ENCODE assay signal across 10 cellular contexts in the genomic region with DNA sequence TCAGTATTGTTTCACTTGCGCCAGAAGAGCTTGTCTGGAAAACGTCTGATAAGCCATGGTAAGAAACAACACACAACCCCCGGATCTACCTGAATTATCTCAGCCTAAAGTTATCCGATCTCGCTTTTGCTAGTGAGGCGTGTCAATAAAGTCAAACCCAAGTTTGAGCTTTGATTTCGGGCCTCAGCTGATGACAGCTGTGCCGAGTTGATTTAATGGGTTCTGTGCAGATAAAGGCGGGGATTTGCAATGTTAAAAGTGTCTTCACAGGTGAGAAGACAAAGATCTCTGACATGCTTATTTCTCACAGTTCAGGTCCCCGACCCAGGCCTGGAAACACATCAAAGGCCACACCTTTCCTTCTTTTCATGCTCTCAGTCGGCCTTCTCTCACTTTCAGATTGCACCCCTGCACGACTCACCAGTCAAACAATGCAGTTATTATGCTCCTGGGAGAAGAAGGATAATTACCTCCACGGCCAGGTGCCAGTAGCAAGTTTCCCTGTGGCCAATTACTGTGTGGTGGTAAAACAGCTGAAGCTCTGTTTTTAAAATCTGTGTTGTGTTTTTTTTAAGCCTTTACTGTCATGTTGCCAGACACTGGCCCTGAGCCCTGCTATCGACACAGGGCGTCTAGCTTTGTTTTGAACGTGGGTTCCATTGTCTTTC.
A peak's percentile ranks its signal among the peaks of the same experiment; 100 is the strongest.
DNase-seq lines count a peak whose midpoint lies in the region; ATAC-seq and TF ChIP-seq lines count a peak whose summit lies in the region.
"Had no signal": no experiment of that assay in that cellular context is flagged by ENCODE, and none has a peak within 500 bp of the region (broad histone marks: within the 10 kb centered on the region; RNA-seq: fewer than 3 reads in every experiment).

No MANE protein-coding gene starts in this region.

- ATAC-seq in activated CD8-positive, alpha-beta T cell treated with anti-CD3 and anti-CD28 coated beads for 36 hours: no peak
- no peak for ATAC-seq in activated CD8-positive, alpha-beta T cell treated with anti-CD3 and anti-CD28 coated beads, Interleukin-2, amount 10 ng/mL, durations not matched to agents 7 days and 5 days
- no peak for ATAC-seq in HG03025 (IDR thresholded peaks at IDR 0.05; ENCODE audit: low FRiP score, unreplicated experiment)
- no peak for ATAC-seq in natural killer cell
- no peak for ATAC-seq in HG03520 (IDR thresholded peaks at IDR 0.05; ENCODE audit: unreplicated experiment)

- H3K4me3 ChIP-seq in fibroblast of the aortic adventitia (ENCODE audit: low read depth, low read length): no peak overlapping the region
- H3K4me3 ChIP-seq: sigmoid colon had no signal

- TF ChIP-seq CTCF in activated CD8-positive, alpha-beta T cell treated with anti-CD3 and anti-CD28 coated beads for 36 hours (IDR thresholded peaks at IDR 0.05): no peak
- TF ChIP-seq CTCF in fibroblast of the aortic adventitia (IDR thresholded peaks at IDR 0.05; ENCODE audit: insufficient read depth, low read length) (no peak), type B pancreatic cell (conservative IDR thresholded peaks at IDR 0.05) (no peak), natural killer cell (IDR thresholded peaks at IDR 0.05) (no peak)

- CTCF ChIA-PET in activated CD8-positive, alpha-beta T cell treated with anti-CD3 and anti-CD28 coated beads for 36 hours (lab: Charles Lee): interaction anchor here (1.2 to 1.4 kb wide), 2 partner anchors 244 to 245 kb away, joined by 4 read pairs; no protein-coding TSS in a partner anchor
- CTCF ChIA-PET in activated CD8-positive, alpha-beta T cell treated with anti-CD3 and anti-CD28 coated beads, Interleukin-2, amount 10 ng/mL, durations not matched to agents 7 days and 5 days (lab: Charles Lee): no interaction called here

- no peaks in the 10 kb centered on the region for H3K36me3 Mint-ChIP-seq in activated CD8-positive, alpha-beta T cell treated with anti-CD3 and anti-CD28 coated beads for 36 hours (ENCODE audit: low read depth)
- no peaks in the 10 kb centered on the region for H3K36me3 Mint-ChIP-seq in activated CD8-positive, alpha-beta T cell treated with anti-CD3 and anti-CD28 coated beads, Interleukin-2, amount 10 ng/mL, durations not matched to agents 7 days and 5 days (ENCODE audit: low read depth)
- H3K36me3 Mint-ChIP-seq in type B pancreatic cell (no peaks in the 10 kb centered on the region), natural killer cell (no peaks in the 10 kb centered on the region)

- intact Hi-C loops in activated CD8-positive, alpha-beta T cell treated with anti-CD3 and anti-CD28 coated beads for 36 hours (cut with micrococcal nuclease): no loop called here
- intact Hi-C loops in natural killer cell (cut with micrococcal nuclease): no loop called here

- peaks cover 18% of the 10 kb centered on the region for H3K4me1 Mint-ChIP-seq in activated CD8-positive, alpha-beta T cell treated with anti-CD3 and anti-CD28 coated beads for 36 hours (ENCODE audit: low read depth)
- peaks cover 5% of the 10 kb centered on the region for H3K4me1 Mint-ChIP-seq in activated CD8-positive, alpha-beta T cell treated with anti-CD3 and anti-CD28 coated beads, Interleukin-2, amount 10 ng/mL, durations not matched to agents 7 days and 5 days (ENCODE audit: low read depth)
- H3K4me1 Mint-ChIP-seq in type B pancreatic cell (ENCODE audit: unreplicated experiment): peaks cover 11% of the 10 kb centered on the region
- no peaks in the 10 kb centered on the region for H3K4me1 Mint-ChIP-seq in natural killer cell

- no peak overlapping the region for H3K27ac Mint-ChIP-seq in activated CD8-positive, alpha-beta T cell treated with anti-CD3 and anti-CD28 coated beads for 36 hours
- no peak overlapping the region for H3K27ac Mint-ChIP-seq in activated CD8-positive, alpha-beta T cell treated with anti-CD3 and anti-CD28 coated beads, Interleukin-2, amount 10 ng/mL, durations not matched to agents 7 days and 5 days
- H3K27ac Mint-ChIP-seq in type B pancreatic cell (peak overlapping the region; percentile 39), natural killer cell (no peak overlapping the region)
- H3K27ac Mint-ChIP-seq: activated naive CD8-positive, alpha-beta T cell treated with anti-CD3 and anti-CD28 coated beads, Interleukin-2, amount 10 ng/mL, durations not matched to agents 7 days and 5 days had no signal

- peak; percentile 7 for DNase-seq in activated CD8-positive, alpha-beta T cell treated with anti-CD3 and anti-CD28 coated beads for 36 hours
- DNase-seq in activated CD8-positive, alpha-beta T cell treated with anti-CD3 and anti-CD28 coated beads, Interleukin-2, amount 10 ng/mL, durations not matched to agents 7 days and 5 days: no peak
- DNase-seq in NCI-H526 treated with DMSO at 0.1 percent for 48 hours (lab: John Stamatoyannopoulos, UW): peak; percentile 87
- peak; percentile 53 for DNase-seq in fibroblast of the aortic adventitia (ENCODE audit: low read depth)
- DNase-seq in type B pancreatic cell (ENCODE audit: extremely low spot score, unreplicated experiment): no peak
- no peak for DNase-seq in natural killer cell
- DNase-seq: activated naive CD8-positive, alpha-beta T cell treated with anti-CD3 and anti-CD28 coated beads, Interleukin-2, amount 10 ng/mL, durations not matched to agents 7 days and 5 days; sigmoid colon had no signal

- H3K4me3 Mint-ChIP-seq in activated CD8-positive, alpha-beta T cell treated with anti-CD3 and anti-CD28 coated beads for 36 hours: no peak overlapping the region
- H3K4me3 Mint-ChIP-seq in activated CD8-positive, alpha-beta T cell treated with anti-CD3 and anti-CD28 coated beads, Interleukin-2, amount 10 ng/mL, durations not matched to agents 7 days and 5 days: no peak overlapping the region
- H3K4me3 Mint-ChIP-seq in type B pancreatic cell (peak overlapping the region; percentile 40), natural killer cell (no peak overlapping the region)
- H3K4me3 Mint-ChIP-seq: activated naive CD8-positive, alpha-beta T cell treated with anti-CD3 and anti-CD28 coated beads, Interleukin-2, amount 10 ng/mL, durations not matched to agents 7 days and 5 days had no signal

- POLR2A ChIA-PET in activated CD8-positive, alpha-beta T cell treated with anti-CD3 and anti-CD28 coated beads for 36 hours (lab: Charles Lee): no interaction called here
- POLR2A ChIA-PET in activated CD8-positive, alpha-beta T cell treated with anti-CD3 and anti-CD28 coated beads, Interleukin-2, amount 10 ng/mL, durations not matched to agents 7 days and 5 days (lab: Charles Lee): no interaction called here

- H3K27me3 Mint-ChIP-seq in activated CD8-positive, alpha-beta T cell treated with anti-CD3 and anti-CD28 coated beads for 36 hours: no peaks in the 10 kb centered on the region
- peaks cover 4% of the 10 kb centered on the region for H3K27me3 Mint-ChIP-seq in activated CD8-positive, alpha-beta T cell treated with anti-CD3 and anti-CD28 coated beads, Interleukin-2, amount 10 ng/mL, durations not matched to agents 7 days and 5 days (ENCODE audit: low read depth)
- H3K27me3 Mint-ChIP-seq in type B pancreatic cell (no peaks in the 10 kb centered on the region), natural killer cell (ENCODE audit: low read depth in 2 of 2) (peaks cover 6 to 13% of the 10 kb centered on the region in 2 donors)

- peaks cover 2% of the 10 kb centered on the region for H3K9me3 Mint-ChIP-seq in activated CD8-positive, alpha-beta T cell treated with anti-CD3 and anti-CD28 coated beads for 36 hours
- no peaks in the 10 kb centered on the region for H3K9me3 Mint-ChIP-seq in activated CD8-positive, alpha-beta T cell treated with anti-CD3 and anti-CD28 coated beads, Interleukin-2, amount 10 ng/mL, durations not matched to agents 7 days and 5 days (ENCODE audit: insufficient read depth)
- no peaks in the 10 kb centered on the region for H3K9me3 Mint-ChIP-seq in type B pancreatic cell
- no peaks in the 10 kb centered on the region for H3K9me3 Mint-ChIP-seq in natural killer cell

Comparison
In these comparisons a context has a peak if more than half of its experiments do, and no peak if none do; other contexts are left out.
1. DNase-seq: peak in activated CD8-positive, alpha-beta T cell treated with anti-CD3 and anti-CD28 coated beads for 36 hours (single experiment), NCI-H526 treated with DMSO at 0.1 percent for 48 hours (single experiment) and fibroblast of the aortic adventitia (single experiment); none in activated CD8-positive, alpha-beta T cell treated with anti-CD3 and anti-CD28 coated beads, Interleukin-2, amount 10 ng/mL, durations not matched to agents 7 days and 5 days (single experiment), type B pancreatic cell (single experiment) and natural killer cell (single experiment).